Comparison of ENCODE assay signal across 12 cellular contexts in genomic region chr4:140130677-140131076, GRCh38. TPM values are rescaled to one million over a fixed set of nuclear protein-coding genes. Genes with fewer than 3 reads are reported as not detected.
A peak's percentile ranks its signal among the peaks of the same experiment; 100 is the strongest.
DNase-seq lines count a peak whose midpoint lies in the region; ATAC-seq, FAIRE-seq and TF ChIP-seq lines count a peak whose summit lies in the region.
"Had no signal": no experiment of that assay in that cellular context is flagged by ENCODE, and none has a peak within 500 bp of the region (broad histone marks: within the 10 kb centered on the region; RNA-seq: fewer than 3 reads in every experiment).

No MANE protein-coding gene starts in this region.

- H3K79me2 ChIP-seq in keratinocyte (ENCODE audit: control insufficient read depth, insufficient read depth, low read length), result no peaks in the 10 kb centered on the region

- no peaks in the 10 kb centered on the region for H3K9me3 ChIP-seq in keratinocyte (ENCODE audit: control insufficient read depth, low read depth, low read length)
- H3K9me3 ChIP-seq: breast epithelium, SK-N-SH had no signal

- H3K4me3 ChIP-seq in keratinocyte (ENCODE audit: control insufficient read depth in 2 of 3, extremely low read depth in 1 of 3, insufficient read depth in 2 of 3, low read depth in 1 of 3, low read length in 3 of 3), result no peak overlapping the region
- H3K4me3 ChIP-seq: breast epithelium had no signal

- no peak overlapping the region for H3K9ac ChIP-seq in keratinocyte (ENCODE audit: control insufficient read depth, extremely low read depth, insufficient read depth, low read length)
- H3K9ac ChIP-seq: SK-N-SH had no signal

- H3K4me1 ChIP-seq in keratinocyte (ENCODE audit: control insufficient read depth, extremely low read depth, insufficient read depth, low read length), result peaks cover 10% of the 10 kb centered on the region
- H3K4me1 ChIP-seq: breast epithelium had no signal

- H4K20me1 ChIP-seq in keratinocyte (ENCODE audit: control insufficient read depth, extremely low read depth, insufficient read depth, low read length), result no peaks in the 10 kb centered on the region

- H3K27ac ChIP-seq in keratinocyte (ENCODE audit: control insufficient read depth, insufficient read depth, low read length), result peak overlapping the region; percentile 18
- H3K27ac ChIP-seq: breast epithelium had no signal

- TF ChIP-seq CTCF in keratinocyte (optimal IDR thresholded peaks at IDR 0.05 in 1 of 3, IDR thresholded peaks at IDR 0.05 in 1 of 3, conservative IDR thresholded peaks at IDR 0.05 in 1 of 3; ENCODE audit: extremely low read depth in 1 of 3, insufficient read depth in 2 of 3, low read length in 3 of 3), result no peak

- H3K9me1 ChIP-seq in keratinocyte (ENCODE audit: control insufficient read depth, extremely low read depth, insufficient read depth, low read length), result no peaks in the 10 kb centered on the region

- dilution Hi-C loops in keratinocyte (cut with MboI; ENCODE audit: extremely low pct_ligation_motif_present, low sequenced_read_pairs), result no loop called here

- peak; percentile 17 to 21 for DNase-seq in AML-193 (lab: John Stamatoyannopoulos, UW)
- peak; percentile 87 for DNase-seq in HPDE6-E6E7 (ENCODE audit: extremely low spot score)
- DNase-seq in astrocyte of the hippocampus (ENCODE audit: low read depth, low spot score), result peak; percentile 57
- DNase-seq in keratinocyte (ENCODE audit: low read depth, low spot score), result peak; percentile 71
- no peak for DNase-seq in NCI-H1048 (lab: John Stamatoyannopoulos, UW)
- no peak for DNase-seq in NCI-H446 treated with DMSO at 0.1 percent for 48 hours (lab: John Stamatoyannopoulos, UW)
- DNase-seq in activated T-cell treated with anti-CD3 and anti-CD28 coated beads, Interleukin-2, amount 50 U/mL, for 1 hour, result no peak
- DNase-seq: effector CD8-positive, alpha-beta T cell; NCI-H1105; SK-N-SH had no signal

- H2AFZ ChIP-seq in keratinocyte (ENCODE audit: control insufficient read depth, low read length), result no peak overlapping the region

- FAIRE-seq in keratinocyte (lab: Jason Lieb, UNC), result peak; percentile 77

- ATAC-seq in HG03045 (IDR thresholded peaks at IDR 0.05; ENCODE audit: unreplicated experiment), result no peak

- no peaks in the 10 kb centered on the region for H3K36me3 ChIP-seq in keratinocyte (ENCODE audit: control insufficient read depth in 2 of 2, extremely low read depth in 1 of 2, insufficient read depth in 2 of 2, low read length in 2 of 2)
- H3K36me3 ChIP-seq: breast epithelium had no signal

- H3K27me3 ChIP-seq in keratinocyte (ENCODE audit: control insufficient read depth, extremely low read depth, insufficient read depth, low read length), result no peaks in the 10 kb centered on the region
- H3K27me3 ChIP-seq: breast epithelium had no signal

- peak overlapping the region; percentile 6 for H3K4me2 ChIP-seq in keratinocyte (ENCODE audit: control insufficient read depth, extremely low read depth, insufficient read depth, low read depth, low read length)
- H3K4me2 ChIP-seq: SK-N-SH had no signal

RNA-seq across cellular contexts. Expression of gene MAML3, which starts 23.3 kb away (rescaled TPM):
- polyA plus RNA-seq in keratinocyte, result 0.27 to 0.68 TPM (median 0.34 TPM) in 3 replicates
- polyA plus RNA-seq in keratinocyte (2011; ENCODE audit: low read depth), result 1.6 TPM
- polyA plus RNA-seq in keratinocyte (2011; cell fraction: cytosol; rRNA removed), result 0.30 and 0.39 TPM in 2 replicates
- 0.67 and 0.71 TPM in 2 replicates for polyA plus RNA-seq in keratinocyte (2011; cell fraction: nucleus; rRNA removed)
- 0.26 and 1.4 TPM in 2 replicates for polyA plus RNA-seq in keratinocyte (2012; ENCODE audit: low replicate concordance)
- polyA minus RNA-seq in keratinocyte, result 0.30 to 3.6 TPM (median 0.49 TPM) in 3 replicates
- not detected for polyA minus RNA-seq in keratinocyte (2011; cell fraction: cytosol; rRNA and poly(A)+ RNA removed)
- polyA minus RNA-seq in keratinocyte (2011; cell fraction: nucleus; rRNA and poly(A)+ RNA removed), result 1.1 and 1.6 TPM in 2 replicates

Comparison
In these comparisons a context has a peak if more than half of its experiments do, and no peak if none do; other contexts are left out.
1. DNase-seq: peak in AML-193 (2 of 2), HPDE6-E6E7 (single experiment), astrocyte of the hippocampus (single experiment) and keratinocyte (single experiment); none in NCI-H1048 (single experiment), NCI-H446 treated with DMSO at 0.1 percent for 48 hours (single experiment) and activated T-cell treated with anti-CD3 and anti-CD28 coated beads, Interleukin-2, amount 50 U/mL, for 1 hour (single experiment).